10 cellular contexts compared by ENCODE assay signal in the genomic region with DNA sequence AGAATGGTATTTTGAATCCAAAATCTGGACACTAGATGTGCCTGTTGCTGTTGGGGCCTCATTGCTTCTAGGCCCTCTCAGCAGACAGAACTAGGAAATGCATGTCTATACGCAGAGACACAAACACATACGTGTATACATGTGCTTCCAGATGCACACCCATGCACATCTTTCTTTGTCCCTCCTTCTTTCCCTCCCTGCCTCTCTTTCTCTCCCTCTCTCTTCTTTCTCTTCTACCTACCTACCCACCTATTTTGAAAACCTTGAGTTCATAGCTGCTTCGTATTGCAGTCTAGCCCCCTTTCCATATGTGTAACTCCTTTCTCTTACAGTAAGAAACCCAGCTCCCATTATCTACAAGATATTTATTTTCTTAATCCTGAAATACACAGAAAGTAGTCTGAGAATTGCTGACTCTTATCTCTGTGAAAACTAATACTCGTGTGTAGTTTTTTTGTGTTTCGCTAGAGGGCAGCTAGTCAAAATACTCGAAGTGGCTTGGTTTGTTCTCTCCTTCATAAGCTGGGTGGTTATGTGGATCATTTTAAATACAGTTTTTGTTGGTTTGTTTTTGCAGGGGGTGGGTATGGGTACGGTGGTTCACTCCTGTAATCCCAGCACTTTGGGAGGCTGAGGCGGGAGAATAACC. TPM values are rescaled to one million over a fixed set of nuclear protein-coding genes. Genes with fewer than 3 reads are reported as not detected.
DNase-seq lines count a peak whose midpoint lies in the region; ATAC-seq and TF ChIP-seq lines count a peak whose summit lies in the region.
"Had no signal": no experiment of that assay in that cellular context is flagged by ENCODE, and none has a peak within 500 bp of the region (broad histone marks: within the 10 kb centered on the region; RNA-seq: fewer than 3 reads in every experiment).

No MANE protein-coding gene starts in this region.

- WGBS in gastroesophageal sphincter (ENCODE audit: low coverage in 1 of 2), 2 donors, result 56 to 79% methylated on average over 2 to 8 of the region's 8 CpGs

- H3K4me1 Mint-ChIP-seq in Calu3 (ENCODE audit: low read depth, unreplicated experiment) (peaks cover 8% of the 10 kb centered on the region), memory B cell (peaks cover 3% of the 10 kb centered on the region)
- peaks cover 0 to 8% of the 10 kb centered on the region in 2 donors for H3K4me1 Mint-ChIP-seq in stimulated activated naive B cell treated with anti-CD40 and anti-IgM and Interleukin-4, amounts not matched to agents 10 μg/mL and 1 μg/mL and 100 μg/mL, for 72 hours
- H3K4me1 Mint-ChIP-seq in activated CD4-positive, alpha-beta T cell treated with anti-CD3 and anti-CD28 coated beads, Interleukin-2, amount 10 ng/mL, durations not matched to agents 24 days and 14 days, result no peaks in the 10 kb centered on the region

- CTCF ChIA-PET in Calu3 (lab: Charles Lee), result interaction anchor here (0.6 to 1.3 kb wide), 4 partner anchors 18 to 268 kb away, joined by 3 to 4 read pairs (median 3); a partner anchor contains a TSS

- no peaks in the 10 kb centered on the region for H3K9me2 ChIP-seq in Karpas-422 (replicated peaks; ENCODE audit: insufficient read depth, low read length)

- H4K20me1 ChIP-seq in Karpas-422 (ENCODE audit: insufficient read depth, low read depth, low read length), result no peaks in the 10 kb centered on the region

- H3K4me1 ChIP-seq in Karpas-422 (ENCODE audit: low read length) (peaks cover 22% of the 10 kb centered on the region), gastroesophageal sphincter (no peaks in the 10 kb centered on the region)

- intact Hi-C loops in Calu3 (cut with micrococcal nuclease; ENCODE audit: unreplicated experiment), result loop anchor here (5.0 kb wide), 1 partner anchor 69 kb away; no protein-coding TSS in a partner anchor
- intact Hi-C loops in activated CD4-positive, alpha-beta T cell treated with anti-CD3 and anti-CD28 coated beads, Interleukin-2, amount 10 ng/mL, durations not matched to agents 24 days and 14 days (cut with micrococcal nuclease), result no loop called here

- H3K36me3 ChIP-seq in Karpas-422 (ENCODE audit: insufficient read depth, low read length), result peaks cover 7% of the 10 kb centered on the region; the same call in 1 of the 2 replicates
- H3K36me3 ChIP-seq in gastroesophageal sphincter, result peaks cover 0 to 80% of the 10 kb centered on the region in 2 donors

- H3K4me3 ChIP-seq in Karpas-422 (ENCODE audit: low read length) (no peak overlapping the region), gastroesophageal sphincter (no peak overlapping the region)

- peak overlapping the region; percentile 54 for H3K27ac ChIP-seq in Karpas-422 (ENCODE audit: low read length)
- no peak overlapping the region for H3K27ac ChIP-seq in gastroesophageal sphincter

- no peak overlapping the region for H2AFZ ChIP-seq in Karpas-422 (ENCODE audit: low read length)

- TF ChIP-seq EP300 in gastroesophageal sphincter (IDR thresholded peaks at IDR 0.05), result no peak

- H3K9ac ChIP-seq in Karpas-422 (ENCODE audit: low read length), result no peak overlapping the region

- H3K27me3 Mint-ChIP-seq in Calu3 (ENCODE audit: unreplicated experiment), result no peaks in the 10 kb centered on the region
- H3K27me3 Mint-ChIP-seq in memory B cell, result no peaks in the 10 kb centered on the region
- H3K27me3 Mint-ChIP-seq in stimulated activated naive B cell treated with anti-CD40 and anti-IgM and Interleukin-4, amounts not matched to agents 10 μg/mL and 1 μg/mL and 100 μg/mL, for 72 hours, result no peaks in the 10 kb centered on the region
- no peaks in the 10 kb centered on the region for H3K27me3 Mint-ChIP-seq in activated CD4-positive, alpha-beta T cell treated with anti-CD3 and anti-CD28 coated beads, Interleukin-2, amount 10 ng/mL, durations not matched to agents 24 days and 14 days

- H3K36me3 Mint-ChIP-seq in Calu3 (ENCODE audit: insufficient read depth, unreplicated experiment), result no peaks in the 10 kb centered on the region
- H3K36me3 Mint-ChIP-seq in memory B cell, result no peaks in the 10 kb centered on the region
- no peaks in the 10 kb centered on the region for H3K36me3 Mint-ChIP-seq in stimulated activated naive B cell treated with anti-CD40 and anti-IgM and Interleukin-4, amounts not matched to agents 10 μg/mL and 1 μg/mL and 100 μg/mL, for 72 hours
- no peaks in the 10 kb centered on the region for H3K36me3 Mint-ChIP-seq in activated CD4-positive, alpha-beta T cell treated with anti-CD3 and anti-CD28 coated beads, Interleukin-2, amount 10 ng/mL, durations not matched to agents 24 days and 14 days (ENCODE audit: low read depth)

- ATAC-seq in memory B cell (ENCODE audit: low read depth) (peak; percentile 31), gastroesophageal sphincter (no peak), GM18861 (IDR thresholded peaks at IDR 0.05; ENCODE audit: unreplicated experiment) (no peak)
- no peak for ATAC-seq in stimulated activated naive B cell treated with anti-CD40 and anti-IgM and Interleukin-4, amounts not matched to agents 10 μg/mL and 1 μg/mL and 100 μg/mL, for 72 hours (replicated peaks)

- no peak for TF ChIP-seq POLR2A in gastroesophageal sphincter (IDR thresholded peaks at IDR 0.05)

- H3K9me3 ChIP-seq in Karpas-422 (ENCODE audit: low read length), result no peaks in the 10 kb centered on the region
- H3K9me3 ChIP-seq in gastroesophageal sphincter, result no peaks in the 10 kb centered on the region

- no peaks in the 10 kb centered on the region for H3K79me2 ChIP-seq in Karpas-422 (ENCODE audit: low read length)

- H3K27me3 ChIP-seq in Karpas-422 (ENCODE audit: low read length), result no peaks in the 10 kb centered on the region
- H3K27me3 ChIP-seq in gastroesophageal sphincter, result no peaks in the 10 kb centered on the region

- no peaks in the 10 kb centered on the region for H3K9me3 Mint-ChIP-seq in Calu3 (ENCODE audit: low read depth, unreplicated experiment)
- no peaks in the 10 kb centered on the region for H3K9me3 Mint-ChIP-seq in memory B cell
- H3K9me3 Mint-ChIP-seq in stimulated activated naive B cell treated with anti-CD40 and anti-IgM and Interleukin-4, amounts not matched to agents 10 μg/mL and 1 μg/mL and 100 μg/mL, for 72 hours, result no peaks in the 10 kb centered on the region
- H3K9me3 Mint-ChIP-seq in activated CD4-positive, alpha-beta T cell treated with anti-CD3 and anti-CD28 coated beads, Interleukin-2, amount 10 ng/mL, durations not matched to agents 24 days and 14 days, result no peaks in the 10 kb centered on the region

- H3K4me3 Mint-ChIP-seq in Calu3 (ENCODE audit: low read depth, unreplicated experiment), result no peak overlapping the region
- H3K4me3 Mint-ChIP-seq in memory B cell, result no peak overlapping the region
- H3K4me3 Mint-ChIP-seq in stimulated activated naive B cell treated with anti-CD40 and anti-IgM and Interleukin-4, amounts not matched to agents 10 μg/mL and 1 μg/mL and 100 μg/mL, for 72 hours, result no peak overlapping the region
- no peak overlapping the region for H3K4me3 Mint-ChIP-seq in activated CD4-positive, alpha-beta T cell treated with anti-CD3 and anti-CD28 coated beads, Interleukin-2, amount 10 ng/mL, durations not matched to agents 24 days and 14 days

- BruUV-seq in Calu3 (replicated peaks; lab: Mats Ljungman, UMichigan), result no TSS peak

- DNase-seq in Calu3, result no peak
- DNase-seq in Karpas-422, result peak; percentile 75
- DNase-seq in astrocyte of the hippocampus (ENCODE audit: low read depth, low spot score), result peak; percentile 25
- DNase-seq in memory B cell (ENCODE audit: low spot score in 2 of 2), result no peak
- DNase-seq in stimulated activated naive B cell treated with anti-CD40 and anti-IgM and Interleukin-4, amounts not matched to agents 10 μg/mL and 1 μg/mL and 100 μg/mL, for 72 hours, result no peak
- no peak for DNase-seq in activated CD4-positive, alpha-beta T cell treated with anti-CD3 and anti-CD28 coated beads, Interleukin-2, amount 10 ng/mL, durations not matched to agents 24 days and 14 days
- DNase-seq: NCI-H1092 treated with DMSO at 0.1 percent for 48 hours, T1000 had no signal

- no peak overlapping the region for H3K27ac Mint-ChIP-seq in Calu3 (ENCODE audit: unreplicated experiment)
- no peak overlapping the region for H3K27ac Mint-ChIP-seq in memory B cell
- no peak overlapping the region for H3K27ac Mint-ChIP-seq in stimulated activated naive B cell treated with anti-CD40 and anti-IgM and Interleukin-4, amounts not matched to agents 10 μg/mL and 1 μg/mL and 100 μg/mL, for 72 hours
- H3K27ac Mint-ChIP-seq in activated CD4-positive, alpha-beta T cell treated with anti-CD3 and anti-CD28 coated beads, Interleukin-2, amount 10 ng/mL, durations not matched to agents 24 days and 14 days, result no peak overlapping the region

- TF ChIP-seq CTCF in Calu3 (IDR thresholded peaks at IDR 0.05; ENCODE audit: unreplicated experiment) (peak; percentile 1), gastroesophageal sphincter (IDR thresholded peaks at IDR 0.05) (no peak)

- H3K4me2 ChIP-seq in Karpas-422 (ENCODE audit: low read depth, low read length, poor library complexity, severe bottlenecking), result no peak overlapping the region

RNA-seq across cellular contexts. Expression of a gene that starts 18.5 kb away (rescaled TPM):
- 1,117 and 1,222 TPM in 2 replicates for total RNA-seq in Calu3 (2022)
- total RNA-seq in Karpas-422 (2014; rRNA removed; shearing (Covaris generic); ENCODE audit: low replicate concordance), result 5,091 and 6,020 TPM in 2 replicates
- total RNA-seq in gastroesophageal sphincter, result 100 to 1,000 TPM; 679 to 924 (median 775) TPM
- total RNA-seq in activated CD4-positive, alpha-beta T cell treated with anti-CD3 and anti-CD28 coated beads, Interleukin-2, amount 10 ng/mL, durations not matched to agents 24 days and 14 days, result 2,085 and 2,113 TPM in 2 replicates

RNA-seq across cellular contexts. Expression of a gene that starts 26.4 kb away (rescaled TPM):
- total RNA-seq in Calu3 (2022) (not detected in 2 replicates), gastroesophageal sphincter (10 to 100 TPM; 11.5 to 29.9 (median 19.4) TPM)
- 13.0 and 21.6 TPM in 2 replicates for total RNA-seq in Karpas-422 (2014; rRNA removed; shearing (Covaris generic); ENCODE audit: low replicate concordance)
- total RNA-seq in activated CD4-positive, alpha-beta T cell treated with anti-CD3 and anti-CD28 coated beads, Interleukin-2, amount 10 ng/mL, durations not matched to agents 24 days and 14 days, result 0.71 and 0.75 TPM in 2 replicates

Comparison
In these comparisons a context has a peak if more than half of its experiments do, and no peak if none do; other contexts are left out.
1. DNase-seq: peak in Karpas-422 (single experiment) and astrocyte of the hippocampus (single experiment); none in Calu3 (single experiment), memory B cell (0 of 2), stimulated activated naive B cell treated with anti-CD40 and anti-IgM and Interleukin-4, amounts not matched to agents 10 μg/mL and 1 μg/mL and 100 μg/mL, for 72 hours (single experiment) and activated CD4-positive, alpha-beta T cell treated with anti-CD3 and anti-CD28 coated beads, Interleukin-2, amount 10 ng/mL, durations not matched to agents 24 days and 14 days (single experiment).